11 cellular contexts compared by ENCODE assay signal in genomic region chr6:43355862-43356590, GRCh38. TPM values are rescaled to one million over a fixed set of nuclear protein-coding genes. Genes with fewer than 3 reads are reported as not detected.
DNase-seq lines count a peak whose midpoint lies in the region; ATAC-seq and TF ChIP-seq lines count a peak whose summit lies in the region.
"Had no signal": no experiment of that assay in that cellular context is flagged by ENCODE, and none has a peak within 500 bp of the region (broad histone marks: within the 10 kb centered on the region; RNA-seq: fewer than 3 reads in every experiment).

No MANE protein-coding gene starts in this region.

- CTCF ChIA-PET in CD4-positive, alpha-beta T cell (lab: Charles Lee): interaction anchor here (0.5 to 2.0 kb wide), 2 partner anchors 42 to 761 kb away, joined by 3 to 8 read pairs; no protein-coding TSS in a partner anchor
- CTCF ChIA-PET in HEK293T (lab: Yijun Ruan, JAX): interaction anchor here (0.5 kb wide), 1 partner anchor 103 kb away, joined by 3 read pairs; no protein-coding TSS in a partner anchor

- ATAC-seq in CD4-positive, alpha-beta T cell (ENCODE audit: poor library complexity): peak; percentile 39
- no peak for ATAC-seq in HG03108 (IDR thresholded peaks at IDR 0.05; ENCODE audit: unreplicated experiment)
- ATAC-seq in HG03460 (IDR thresholded peaks at IDR 0.05; ENCODE audit: unreplicated experiment): no peak
- no peak for ATAC-seq in GM18505 (IDR thresholded peaks at IDR 0.05; ENCODE audit: unreplicated experiment)

- intact Hi-C loops in CD4-positive, alpha-beta T cell (cut with DNase I, micrococcal nuclease): no loop called here
- intact Hi-C loops in adrenal gland (cut with DNase I): no loop called here

- no peaks in the 10 kb centered on the region for H3K4me1 ChIP-seq in adrenal gland (replicated peaks in 1 of 2)

- no peaks in the 10 kb centered on the region for H3K9me3 Mint-ChIP-seq in CD4-positive, alpha-beta T cell
- H3K9me3 Mint-ChIP-seq: activated naive CD4-positive, alpha-beta T cell treated with anti-CD3 and anti-CD28 coated beads, Interleukin-2, amount 50 U/mL, for 72 hours had no signal

- no peaks in the 10 kb centered on the region for H3K9me3 ChIP-seq in CD4-positive, alpha-beta T cell (ENCODE audit: control insufficient read depth, low read length)
- H3K9me3 ChIP-seq in adrenal gland (replicated peaks in 1 of 3): no peaks in the 10 kb centered on the region

- no peak for TF ChIP-seq CTCF in CD4-positive, alpha-beta T cell (IDR thresholded peaks at IDR 0.05)
- peak in 4 of 6 experiments; percentile 5 to 25 (median 20) for TF ChIP-seq CTCF in adrenal gland (IDR thresholded peaks at IDR 0.05)

- H3K27me3 Mint-ChIP-seq in CD4-positive, alpha-beta T cell: no peaks in the 10 kb centered on the region

- H3K4me3 Mint-ChIP-seq in CD4-positive, alpha-beta T cell: no peak overlapping the region

- H3K27me3 ChIP-seq in CD4-positive, alpha-beta T cell (ENCODE audit: control insufficient read depth, insufficient read depth, low read length): no peaks in the 10 kb centered on the region
- H3K27me3 ChIP-seq in adrenal gland: no peaks in the 10 kb centered on the region

- H3K4me1 Mint-ChIP-seq in CD4-positive, alpha-beta T cell (ENCODE audit: low read depth): peaks cover 21% of the 10 kb centered on the region

- H3K4me3 ChIP-seq in adrenal gland: no peak overlapping the region

- WGBS in adrenal gland, 4 donors: 85 to 94% (median 90%) methylated on average over 2 of the region's 2 CpGs

- peaks cover 0 to 23% of the 10 kb centered on the region in 2 donors for H3K36me3 ChIP-seq in adrenal gland (replicated peaks in 1 of 2)

- POLR2A ChIA-PET in CD4-positive, alpha-beta T cell (lab: Charles Lee): interaction anchor here (0.9 kb wide), 2 partner anchors 13 to 107 kb away, joined by 3 read pairs; partner anchors contain the start of gene ZNF318
- POLR2A ChIA-PET in HEK293T (lab: Yijun Ruan, JAX): interaction anchor here (0.6 kb wide), 1 partner anchor 13 kb away, joined by 3 read pairs; the partner anchor contains the start of gene ZNF318

- no peak for TF ChIP-seq POLR2A in adrenal gland (IDR thresholded peaks at IDR 0.05)
- no peak for TF ChIP-seq POLR2A in GM18505 (IDR thresholded peaks at IDR 0.05; ENCODE audit: borderline replicate concordance, extremely low read depth, insufficient read depth, insufficient read length)

- no peak for DNase-seq in CD4-positive, alpha-beta T cell
- DNase-seq in HEK293T (ENCODE audit: extremely low spot score) (peak; percentile 18), adrenal gland (no peak), kidney tubule cell (ENCODE audit: low spot score) (peak; percentile 19), NCI-H2029 treated with DMSO at 0.1 percent for 48 hours (lab: John Stamatoyannopoulos, UW) (no peak)
- DNase-seq: stimulated activated CD8-positive, alpha-beta memory T cell treated with anti-CD3 and anti-CD28 coated beads, Interleukin-4, amount 100 ng/mL, for 48 hours had no signal

- H3K27ac Mint-ChIP-seq in CD4-positive, alpha-beta T cell: no peak overlapping the region
- H3K27ac Mint-ChIP-seq: activated naive CD4-positive, alpha-beta T cell treated with anti-CD3 and anti-CD28 coated beads, Interleukin-2, amount 50 U/mL, for 72 hours had no signal

- peaks cover 93% of the 10 kb centered on the region for H3K36me3 Mint-ChIP-seq in CD4-positive, alpha-beta T cell (ENCODE audit: low read depth)

- H3K27ac ChIP-seq in CD4-positive, alpha-beta T cell (ENCODE audit: low read depth, low read length): no peak overlapping the region
- H3K27ac ChIP-seq in adrenal gland: no peak overlapping the region

TF ChIP-seq in HEK293T, 16 proteins besides CTCF, POLR2A, EP300 and RAD21:
- no peak for TF ChIP-seq FOXA1 (IDR thresholded peaks at IDR 0.05)
- no peak for TF ChIP-seq ARNT (IDR thresholded peaks at IDR 0.05)
- no peak for TF ChIP-seq L3MBTL2 (conservative IDR thresholded peaks at IDR 0.05)
- no peak for TF ChIP-seq BHLHE40 (IDR thresholded peaks at IDR 0.05; ENCODE audit: borderline replicate concordance)
- no peak for TF ChIP-seq CTBP1 (IDR thresholded peaks at IDR 0.05; ENCODE audit: borderline replicate concordance)
- TF ChIP-seq ZNF384 (IDR thresholded peaks at IDR 0.05): no peak
- no peak for TF ChIP-seq TARDBP (IDR thresholded peaks at IDR 0.05)
- TF ChIP-seq LEF1 (IDR thresholded peaks at IDR 0.05; ENCODE audit: borderline replicate concordance): no peak
- no peak for TF ChIP-seq SUZ12 (IDR thresholded peaks at IDR 0.05)
- TF ChIP-seq SP1 (IDR thresholded peaks at IDR 0.05): no peak
- TF ChIP-seq FOXK2 (IDR thresholded peaks at IDR 0.05): no peak
- no peak for TF ChIP-seq PKNOX1 (IDR thresholded peaks at IDR 0.05)
- no peak for TF ChIP-seq NFRKB (IDR thresholded peaks at IDR 0.05)
TF ChIP-seq in HEK293T: peak in this region for 0.

RNA-seq across cellular contexts. Expression of gene ZNF318, which starts 13.4 kb away (rescaled TPM):
- total RNA-seq in CD4-positive, alpha-beta T cell: 10 to 100 TPM; 20.4 TPM
- 10 to 100 TPM; 12.0 to 19.3 (median 14.2) TPM for total RNA-seq in adrenal gland
- 10 to 100 TPM in 1 of 3 donors, 1 to 10 TPM in 2; 5.9 to 13.8 (median 9.2) TPM for polyA plus RNA-seq in adrenal gland

RNA-seq across cellular contexts. Expression of gene CRIP3, which starts 47.4 kb away (rescaled TPM):
- total RNA-seq in CD4-positive, alpha-beta T cell: 1 to 10 TPM; 1.8 to 2.0 TPM
- total RNA-seq in adrenal gland: 1 to 10 TPM in 2 of 8 donors, not detected in 6; 1.5 TPM
- 1 to 10 TPM in 2 of 3 donors, under 1 TPM in 1; 0.44 to 8.9 (median 2.5) TPM for polyA plus RNA-seq in adrenal gland
- total RNA-seq: NCI-H460 had no signal

RNA-seq across cellular contexts. Expression of gene SLC22A7, which starts 58.0 kb away (rescaled TPM):
- total RNA-seq in CD4-positive, alpha-beta T cell: not detected
- under 1 TPM in 1 of 8 donors, not detected in 7; 0.14 TPM for total RNA-seq in adrenal gland
- not detected for polyA plus RNA-seq in adrenal gland
- total RNA-seq: activated naive CD4-positive, alpha-beta T cell treated with anti-CD3 and anti-CD28 coated beads, Interleukin-2, amount 50 U/mL, for 72 hours; NCI-H460 had no signal

Comparison
In these comparisons a context has a peak if more than half of its experiments do, and no peak if none do; other contexts are left out.
1. DNase-seq: peak in HEK293T (single experiment) and kidney tubule cell (single experiment); none in CD4-positive, alpha-beta T cell (0 of 10), adrenal gland (0 of 7) and NCI-H2029 treated with DMSO at 0.1 percent for 48 hours (single experiment).